In genomic region chr7:143216151-143216550, GRCh38 we compare ENCODE assay signal across 21 cellular contexts. TPM values are rescaled to one million over a fixed set of nuclear protein-coding genes. Genes with fewer than 3 reads are reported as not detected.
A peak's percentile ranks its signal among the peaks of the same experiment; 100 is the strongest.
DNase-seq lines count a peak whose midpoint lies in the region; ATAC-seq and TF ChIP-seq lines count a peak whose summit lies in the region.
"Had no signal": no experiment of that assay in that cellular context is flagged by ENCODE, and none has a peak within 500 bp of the region (broad histone marks: within the 10 kb centered on the region; RNA-seq: fewer than 3 reads in every experiment).

No MANE protein-coding gene starts in this region.

- no peaks in the 10 kb centered on the region for H3K79me1 ChIP-seq in trophoblast cell (ENCODE audit: low read length)

- no peak overlapping the region for H2BK12ac ChIP-seq in trophoblast cell (ENCODE audit: low read length)

- H3K4me2 ChIP-seq in trophoblast cell (ENCODE audit: low read length): no peak overlapping the region

- TF ChIP-seq CTCF in fibroblast of mammary gland (conservative IDR thresholded peaks at IDR 0.05; ENCODE audit: control insufficient read depth, insufficient read depth, low read depth, low read length): no peak

- DNase-seq in COLO829 (ENCODE audit: low spot score) (peak; percentile 95), RPMI7951 (ENCODE audit: low read depth) (peak; percentile 14), fibroblast of mammary gland (ENCODE audit: low read depth) (peak; percentile 68), trophoblast cell (peak; percentile 17 to 39), H7 (no peak), NCI-H526 treated with DMSO at 0.1 percent for 48 hours (lab: John Stamatoyannopoulos, UW) (no peak)
- DNase-seq in central memory CD4-positive, alpha-beta T cell: no peak
- DNase-seq: activated CD4-positive, alpha-beta T cell treated with anti-CD3 and anti-CD28 coated beads for 1 hour; activated effector memory CD4-positive, alpha-beta T cell treated with anti-CD3 and anti-CD28 coated beads, Interleukin-2, amount 50 U/mL, for 16 hours; adrenal gland; COR-L47; left lung; NCI-H1417 treated with DMSO at 0.1 percent for 48 hours; NCI-H69; stimulated activated naive CD4-positive, alpha-beta T cell; T1000 had no signal

- H4K12ac ChIP-seq in trophoblast cell (ENCODE audit: low read depth, low read length): no peak overlapping the region

- no peak overlapping the region for H3K23ac ChIP-seq in trophoblast cell (ENCODE audit: low read length)

- no peak overlapping the region for H3K14ac ChIP-seq in trophoblast cell (ENCODE audit: low read length)

- H3K9me3 ChIP-seq in trophoblast cell (ENCODE audit: insufficient read depth, low read depth, low read length): no peaks in the 10 kb centered on the region
- H3K9me3 ChIP-seq: adrenal gland, left lung, neutrophil, right atrium auricular region had no signal

- WGBS in trophoblast cell (ENCODE audit: extremely low coverage, insufficient coverage, insufficient read length): no CpG with 5 or more reads among the region's 6 CpGs

- H2BK5ac ChIP-seq in trophoblast cell (ENCODE audit: low read depth, low read length, poor library complexity): no peak overlapping the region

- no peaks in the 10 kb centered on the region for H3K79me2 ChIP-seq in trophoblast cell (ENCODE audit: control insufficient read depth, insufficient read depth, low read length, poor library complexity)

- no peak overlapping the region for H3K18ac ChIP-seq in trophoblast cell (ENCODE audit: low read length)

- no peak overlapping the region for H4K91ac ChIP-seq in trophoblast cell (ENCODE audit: low read depth, low read length)

- H3K4me3 ChIP-seq in fibroblast of mammary gland (ENCODE audit: control insufficient read depth, low read depth, low read length) (no peak overlapping the region), trophoblast cell (ENCODE audit: low read depth, low read length) (no peak overlapping the region), H7 (ENCODE audit: insufficient read depth, low read depth, low read length) (no peak overlapping the region)
- H3K4me3 ChIP-seq: adrenal gland, left lung, right atrium auricular region had no signal

- no peak overlapping the region for H3K4ac ChIP-seq in trophoblast cell (ENCODE audit: low read depth, low read length)

- H3K27ac ChIP-seq in trophoblast cell (ENCODE audit: low read depth, low read length): no peak overlapping the region
- H3K27ac ChIP-seq: adrenal gland, left lung, neutrophil, right atrium auricular region had no signal

- no peak overlapping the region for H2AFZ ChIP-seq in trophoblast cell (ENCODE audit: insufficient read depth, low read length, poor library complexity)

- no peak overlapping the region for H3K9ac ChIP-seq in trophoblast cell (ENCODE audit: low read length)

- no peak overlapping the region for H4K8ac ChIP-seq in trophoblast cell (ENCODE audit: low read depth, low read length)

- H3K36me3 ChIP-seq in trophoblast cell (ENCODE audit: control insufficient read depth in 1 of 2, insufficient read depth in 2 of 2, low read length in 2 of 2): no peaks in the 10 kb centered on the region
- H3K36me3 ChIP-seq in H7 (replicated peaks; ENCODE audit: control insufficient read depth, insufficient read depth, low read length): no peaks in the 10 kb centered on the region
- H3K36me3 ChIP-seq: adrenal gland, left lung, neutrophil, right atrium auricular region had no signal

- no peak overlapping the region for H2AK5ac ChIP-seq in trophoblast cell (ENCODE audit: low read length)

- H3K27me3 ChIP-seq in trophoblast cell (ENCODE audit: insufficient read depth, low read length): no peaks in the 10 kb centered on the region
- H3K27me3 ChIP-seq in H7 (ENCODE audit: control insufficient read depth, insufficient read depth, low read length): no peaks in the 10 kb centered on the region
- H3K27me3 ChIP-seq: adrenal gland, left lung, neutrophil, right atrium auricular region had no signal

- no peak overlapping the region for H2BK120ac ChIP-seq in trophoblast cell (ENCODE audit: insufficient read depth, low read length, poor library complexity)

- peaks cover 0 to 2% of the 10 kb centered on the region in 2 experiments for H3K4me1 ChIP-seq in trophoblast cell (ENCODE audit: control insufficient read depth in 1 of 2, insufficient read depth in 2 of 2, low read length in 2 of 2)
- H3K4me1 ChIP-seq: adrenal gland, left lung, right atrium auricular region had no signal

- no peak for ATAC-seq in GM21390 (IDR thresholded peaks at IDR 0.05; ENCODE audit: unreplicated experiment)
- ATAC-seq: left lung had no signal

RNA-seq across cellular contexts. Expression of gene TAS2R40, which starts 5.7 kb away (rescaled TPM):
- not detected in 2 replicates for total RNA-seq in RPMI7951 (2014; rRNA removed; shearing (Covaris generic))
- not detected in 2 replicates for polyA plus RNA-seq in trophoblast cell (2013)
- total RNA-seq in H7 (2014; rRNA removed; shearing (Covaris generic)): not detected in 2 replicates
- total RNA-seq: adrenal gland, HT-29, left lung, mucosa of gallbladder, right atrium auricular region had no signal
- polyA plus RNA-seq: adrenal gland had no signal

RNA-seq across cellular contexts. Expression of gene TAS2R39, which starts 32.9 kb away (rescaled TPM):
- not detected in 2 replicates for total RNA-seq in RPMI7951 (2014; rRNA removed; shearing (Covaris generic))
- polyA plus RNA-seq in trophoblast cell (2013): not detected in 2 replicates
- total RNA-seq in H7 (2014; rRNA removed; shearing (Covaris generic)): not detected in 2 replicates
- total RNA-seq: adrenal gland, HT-29, left lung, mucosa of gallbladder, right atrium auricular region had no signal
- polyA plus RNA-seq: adrenal gland had no signal

RNA-seq across cellular contexts. Expression of gene GSTK1, which starts 47.1 kb away (rescaled TPM):
- 96.1 and 111 TPM in 2 replicates for total RNA-seq in RPMI7951 (2014; rRNA removed; shearing (Covaris generic))
- 130 and 132 TPM in 2 replicates for polyA plus RNA-seq in trophoblast cell (2013)
- total RNA-seq in H7 (2014; rRNA removed; shearing (Covaris generic)): 51.8 and 51.9 TPM in 2 replicates

Comparison
In these comparisons a context has a peak if more than half of its experiments do, and no peak if none do; other contexts are left out.
1. DNase-seq: peak in COLO829 (single experiment), RPMI7951 (single experiment), fibroblast of mammary gland (single experiment) and trophoblast cell (2 of 2); none in H7 (single experiment), central memory CD4-positive, alpha-beta T cell (single experiment) and NCI-H526 treated with DMSO at 0.1 percent for 48 hours (single experiment).